1 cellular context compared by ENCODE assay signal in genomic region chr14:39431416-39432178, GRCh38.
TF ChIP-seq lines count a peak whose summit lies in the region.

No MANE protein-coding gene starts in this region.

TF ChIP-seq in HepG2, 621 proteins besides CTCF, POLR2A, EP300 and RAD21 (continued from another document and continues in another):
- no peak for TF ChIP-seq CEBPZ (IDR thresholded peaks at IDR 0.05; ENCODE audit: low read length)
- TF ChIP-seq ZNF75D (CRISPR knock-in tag; IDR thresholded peaks at IDR 0.05; ENCODE audit: borderline replicate concordance), result no peak
- TF ChIP-seq, protein P1, sequence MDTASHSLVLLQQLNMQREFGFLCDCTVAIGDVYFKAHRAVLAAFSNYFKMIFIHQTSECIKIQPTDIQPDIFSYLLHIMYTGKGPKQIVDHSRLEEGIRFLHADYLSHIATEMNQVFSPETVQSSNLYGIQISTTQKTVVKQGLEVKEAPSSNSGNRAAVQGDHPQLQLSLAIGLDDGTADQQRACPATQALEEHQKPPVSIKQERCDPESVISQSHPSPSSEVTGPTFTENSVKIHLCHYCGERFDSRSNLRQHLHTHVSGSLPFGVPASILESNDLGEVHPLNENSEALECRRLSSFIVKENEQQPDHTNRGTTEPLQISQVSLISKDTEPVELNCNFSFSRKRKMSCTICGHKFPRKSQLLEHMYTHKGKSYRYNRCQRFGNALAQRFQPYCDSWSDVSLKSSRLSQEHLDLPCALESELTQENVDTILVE (CRISPR knock-in tag; IDR thresholded peaks at IDR 0.05), result no peak
- TF ChIP-seq, protein P2, sequence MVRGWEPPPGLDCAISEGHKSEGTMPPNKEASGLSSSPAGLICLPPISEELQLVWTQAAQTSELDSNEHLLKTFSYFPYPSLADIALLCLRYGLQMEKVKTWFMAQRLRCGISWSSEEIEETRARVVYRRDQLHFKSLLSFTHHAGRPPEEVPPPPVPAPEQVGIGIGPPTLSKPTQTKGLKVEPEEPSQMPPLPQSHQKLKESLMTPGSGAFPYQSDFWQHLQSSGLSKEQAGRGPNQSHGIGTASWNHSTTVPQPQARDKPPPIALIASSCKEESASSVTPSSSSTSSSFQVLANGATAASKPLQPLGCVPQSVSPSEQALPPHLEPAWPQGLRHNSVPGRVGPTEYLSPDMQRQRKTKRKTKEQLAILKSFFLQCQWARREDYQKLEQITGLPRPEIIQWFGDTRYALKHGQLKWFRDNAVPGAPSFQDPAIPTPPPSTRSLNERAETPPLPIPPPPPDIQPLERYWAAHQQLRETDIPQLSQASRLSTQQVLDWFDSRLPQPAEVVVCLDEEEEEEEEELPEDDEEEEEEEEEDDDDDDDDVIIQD (CRISPR knock-in tag; IDR thresholded peaks at IDR 0.05; ENCODE audit: low read depth), result 0 out of 2 replicates have a peak, but pooled peaks have one; percentile 44
- no peak for TF ChIP-seq MAFF (IDR thresholded peaks at IDR 0.05; ENCODE audit: low read depth, low read length)
- TF ChIP-seq BRCA1 (CRISPR knock-in tag; IDR thresholded peaks at IDR 0.05), result no peak
- no peak for TF ChIP-seq SP140L (CRISPR knock-in tag; IDR thresholded peaks at IDR 0.05; ENCODE audit: borderline replicate concordance)
- TF ChIP-seq, protein P3, sequence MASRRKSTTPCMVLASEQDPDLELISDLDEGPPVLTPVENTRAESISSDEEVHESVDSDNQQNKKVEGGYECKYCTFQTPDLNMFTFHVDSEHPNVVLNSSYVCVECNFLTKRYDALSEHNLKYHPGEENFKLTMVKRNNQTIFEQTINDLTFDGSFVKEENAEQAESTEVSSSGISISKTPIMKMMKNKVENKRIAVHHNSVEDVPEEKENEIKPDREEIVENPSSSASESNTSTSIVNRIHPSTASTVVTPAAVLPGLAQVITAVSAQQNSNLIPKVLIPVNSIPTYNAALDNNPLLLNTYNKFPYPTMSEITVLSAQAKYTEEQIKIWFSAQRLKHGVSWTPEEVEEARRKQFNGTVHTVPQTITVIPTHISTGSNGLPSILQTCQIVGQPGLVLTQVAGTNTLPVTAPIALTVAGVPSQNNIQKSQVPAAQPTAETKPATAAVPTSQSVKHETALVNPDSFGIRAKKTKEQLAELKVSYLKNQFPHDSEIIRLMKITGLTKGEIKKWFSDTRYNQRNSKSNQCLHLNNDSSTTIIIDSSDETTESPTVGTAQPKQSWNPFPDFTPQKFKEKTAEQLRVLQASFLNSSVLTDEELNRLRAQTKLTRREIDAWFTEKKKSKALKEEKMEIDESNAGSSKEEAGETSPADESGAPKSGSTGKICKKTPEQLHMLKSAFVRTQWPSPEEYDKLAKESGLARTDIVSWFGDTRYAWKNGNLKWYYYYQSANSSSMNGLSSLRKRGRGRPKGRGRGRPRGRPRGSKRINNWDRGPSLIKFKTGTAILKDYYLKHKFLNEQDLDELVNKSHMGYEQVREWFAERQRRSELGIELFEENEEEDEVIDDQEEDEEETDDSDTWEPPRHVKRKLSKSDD (CRISPR knock-in tag; IDR thresholded peaks at IDR 0.05; ENCODE audit: low read depth), result no peak
- TF ChIP-seq TFAP4 (IDR thresholded peaks at IDR 0.05; ENCODE audit: borderline replicate concordance, low read depth), result peak; percentile 27; the same call in 1 of the 2 replicates
- TF ChIP-seq ZNF883 (CRISPR knock-in tag; IDR thresholded peaks at IDR 0.05; ENCODE audit: not compliant biosample characterization), result peak; percentile 13
- 0 out of 2 replicates have a peak, but pooled peaks have one; percentile 8 for TF ChIP-seq SP2 (CRISPR knock-in tag; IDR thresholded peaks at IDR 0.05)
- TF ChIP-seq SMARCC2 (IDR thresholded peaks at IDR 0.05), result no peak
- no peak for TF ChIP-seq SKI (IDR thresholded peaks at IDR 0.05; ENCODE audit: partially characterized antibody)
- no peak for TF ChIP-seq ZNF570 (CRISPR knock-in tag; IDR thresholded peaks at IDR 0.05; ENCODE audit: borderline replicate concordance)
- peak; percentile 93; the same call in 1 of the 2 replicates for TF ChIP-seq ZBTB42 (CRISPR knock-in tag; IDR thresholded peaks at IDR 0.05)
- peak; percentile 58; the same call in 1 of the 2 replicates for TF ChIP-seq TSC22D2 (CRISPR knock-in tag; IDR thresholded peaks at IDR 0.05; ENCODE audit: borderline replicate concordance)
- TF ChIP-seq HBP1 (CRISPR knock-in tag; IDR thresholded peaks at IDR 0.05; ENCODE audit: low read depth), result peak; percentile 69; the same call in 1 of the 2 replicates
- TF ChIP-seq ZSCAN25 (CRISPR knock-in tag; IDR thresholded peaks at IDR 0.05), result 0 out of 2 replicates have a peak, but pooled peaks have one; percentile 10
- TF ChIP-seq, protein P4, sequence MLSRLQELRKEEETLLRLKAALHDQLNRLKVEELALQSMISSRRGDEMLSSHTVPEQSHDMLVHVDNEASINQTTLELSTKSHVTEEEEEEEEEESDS (CRISPR knock-in tag; IDR thresholded peaks at IDR 0.05; ENCODE audit: borderline replicate concordance), result no peak
- no peak for TF ChIP-seq SMAD9 (CRISPR knock-in tag; IDR thresholded peaks at IDR 0.05)
- no peak for TF ChIP-seq JARID2 (CRISPR knock-in tag; IDR thresholded peaks at IDR 0.05; ENCODE audit: insufficient replicate concordance)
- TF ChIP-seq ZNF33A (CRISPR knock-in tag; IDR thresholded peaks at IDR 0.05; ENCODE audit: borderline replicate concordance), result no peak
- 0 out of 2 replicates have a peak, but pooled peaks have one; percentile 21 for TF ChIP-seq HOXA7 (CRISPR knock-in tag; IDR thresholded peaks at IDR 0.05)
- no peak for TF ChIP-seq GABPA (IDR thresholded peaks at IDR 0.05; ENCODE audit: low read depth, low read length)
- TF ChIP-seq GABPA (CRISPR knock-in tag; IDR thresholded peaks at IDR 0.05; ENCODE audit: low read depth), result no peak
- TF ChIP-seq MTF2 (CRISPR knock-in tag; IDR thresholded peaks at IDR 0.05; ENCODE audit: borderline replicate concordance), result no peak
- TF ChIP-seq MAF1 (CRISPR knock-in tag; IDR thresholded peaks at IDR 0.05; ENCODE audit: borderline replicate concordance), result no peak; the same call in 1 of the 2 replicates
- TF ChIP-seq ISX (CRISPR knock-in tag; conservative IDR thresholded peaks at IDR 0.05), result no peak
- TF ChIP-seq FOSL1 (CRISPR knock-in tag; IDR thresholded peaks at IDR 0.05; ENCODE audit: borderline replicate concordance), result no peak
- TF ChIP-seq SCMH1 (CRISPR knock-in tag; IDR thresholded peaks at IDR 0.05; ENCODE audit: borderline replicate concordance), result no peak
- no peak for TF ChIP-seq FOXJ3 (CRISPR knock-in tag; IDR thresholded peaks at IDR 0.05; ENCODE audit: borderline replicate concordance)
- TF ChIP-seq KDM5B (CRISPR knock-in tag; IDR thresholded peaks at IDR 0.05; ENCODE audit: borderline replicate concordance), result peak; percentile 93
- no peak for TF ChIP-seq TP53 (CRISPR knock-in tag; conservative IDR thresholded peaks at IDR 0.05)
- no peak for TF ChIP-seq SATB2 (CRISPR knock-in tag; IDR thresholded peaks at IDR 0.05)
- no peak for TF ChIP-seq GRHL1 (CRISPR knock-in tag; conservative IDR thresholded peaks at IDR 0.05)
- TF ChIP-seq, protein P5, sequence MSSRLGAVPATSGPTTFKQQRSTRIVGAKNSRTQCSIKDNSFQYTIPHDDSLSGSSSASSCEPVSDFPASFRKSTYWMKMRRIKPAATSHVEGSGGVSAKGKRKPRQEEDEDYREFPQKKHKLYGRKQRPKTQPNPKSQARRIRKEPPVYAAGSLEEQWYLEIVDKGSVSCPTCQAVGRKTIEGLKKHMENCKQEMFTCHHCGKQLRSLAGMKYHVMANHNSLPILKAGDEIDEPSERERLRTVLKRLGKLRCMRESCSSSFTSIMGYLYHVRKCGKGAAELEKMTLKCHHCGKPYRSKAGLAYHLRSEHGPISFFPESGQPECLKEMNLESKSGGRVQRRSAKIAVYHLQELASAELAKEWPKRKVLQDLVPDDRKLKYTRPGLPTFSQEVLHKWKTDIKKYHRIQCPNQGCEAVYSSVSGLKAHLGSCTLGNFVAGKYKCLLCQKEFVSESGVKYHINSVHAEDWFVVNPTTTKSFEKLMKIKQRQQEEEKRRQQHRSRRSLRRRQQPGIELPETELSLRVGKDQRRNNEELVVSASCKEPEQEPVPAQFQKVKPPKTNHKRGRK (CRISPR knock-in tag; IDR thresholded peaks at IDR 0.05), result peak; percentile 93
- TF ChIP-seq PRMT3 (CRISPR knock-in tag; IDR thresholded peaks at IDR 0.05; ENCODE audit: borderline replicate concordance, low read depth), result no peak; the same call in 1 of the 2 replicates
- TF ChIP-seq ZNF234 (CRISPR knock-in tag; conservative IDR thresholded peaks at IDR 0.05), result no peak
- TF ChIP-seq ZNF674 (CRISPR knock-in tag; IDR thresholded peaks at IDR 0.05; ENCODE audit: low read depth), result no peak
- no peak for TF ChIP-seq EZH2 (conservative IDR thresholded peaks at IDR 0.05; ENCODE audit: low read depth, low read length)
- no peak for TF ChIP-seq ETS1 (CRISPR knock-in tag; IDR thresholded peaks at IDR 0.05)
- no peak for TF ChIP-seq ZNF24 (IDR thresholded peaks at IDR 0.05)
- TF ChIP-seq KAT7 (CRISPR knock-in tag; IDR thresholded peaks at IDR 0.05; ENCODE audit: borderline replicate concordance), result peak; percentile 66; the same call in 1 of the 2 replicates
- TF ChIP-seq ZNF780A (CRISPR knock-in tag; IDR thresholded peaks at IDR 0.05), result no peak; the same call in 1 of the 2 replicates
- TF ChIP-seq ZBTB21 (CRISPR knock-in tag; IDR thresholded peaks at IDR 0.05), result no peak; the same call in 1 of the 2 replicates
- TF ChIP-seq, protein P6, sequence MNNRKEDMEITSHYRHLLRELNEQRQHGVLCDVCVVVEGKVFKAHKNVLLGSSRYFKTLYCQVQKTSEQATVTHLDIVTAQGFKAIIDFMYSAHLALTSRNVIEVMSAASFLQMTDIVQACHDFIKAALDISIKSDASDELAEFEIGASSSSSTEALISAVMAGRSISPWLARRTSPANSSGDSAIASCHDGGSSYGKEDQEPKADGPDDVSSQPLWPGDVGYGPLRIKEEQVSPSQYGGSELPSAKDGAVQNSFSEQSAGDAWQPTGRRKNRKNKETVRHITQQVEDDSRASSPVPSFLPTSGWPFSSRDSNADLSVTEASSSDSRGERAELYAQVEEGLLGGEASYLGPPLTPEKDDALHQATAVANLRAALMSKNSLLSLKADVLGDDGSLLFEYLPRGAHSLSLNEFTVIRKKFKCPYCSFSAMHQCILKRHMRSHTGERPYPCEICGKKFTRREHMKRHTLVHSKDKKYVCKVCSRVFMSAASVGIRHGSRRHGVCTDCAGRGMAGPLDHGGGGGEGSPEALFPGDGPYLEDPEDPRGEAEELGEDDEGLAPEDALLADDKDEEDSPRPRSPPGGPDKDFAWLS (CRISPR knock-in tag; IDR thresholded peaks at IDR 0.05; ENCODE audit: borderline replicate concordance), result no peak
- no peak for TF ChIP-seq PCBP1 (IDR thresholded peaks at IDR 0.05; ENCODE audit: borderline replicate concordance, low read depth, low read length)
- TF ChIP-seq ZFYVE20 (CRISPR knock-in tag; IDR thresholded peaks at IDR 0.05; ENCODE audit: borderline replicate concordance, low read depth), result no peak
